17 cellular contexts compared by ENCODE assay signal in genomic region chr2:220034356-220035121, GRCh38.
DNase-seq lines count a peak whose midpoint lies in the region; ATAC-seq, FAIRE-seq and TF ChIP-seq lines count a peak whose summit lies in the region.
"Had no signal": no experiment of that assay in that cellular context is flagged by ENCODE, and none has a peak within 500 bp of the region (broad histone marks: within the 10 kb centered on the region; RNA-seq: fewer than 3 reads in every experiment).

No MANE protein-coding gene starts in this region.

- H3K36me3 ChIP-seq in ACC112 (ENCODE audit: insufficient read depth, low read length) (no peaks in the 10 kb centered on the region), bronchial epithelial cell (ENCODE audit: control insufficient read depth, insufficient read depth, low read length) (no peaks in the 10 kb centered on the region), kidney epithelial cell (ENCODE audit: control insufficient read depth, insufficient read depth, low read length) (no peaks in the 10 kb centered on the region), esophagus squamous epithelium (no peaks in the 10 kb centered on the region)

- no peaks in the 10 kb centered on the region for H3K79me2 ChIP-seq in ACC112 (ENCODE audit: control insufficient read depth, insufficient read depth, low read length, unreplicated experiment)
- H3K79me2 ChIP-seq: parathyroid adenoma had no signal

- no peak for TF ChIP-seq POLR2A in esophagus squamous epithelium (IDR thresholded peaks at IDR 0.05)

- WGBS in esophagus squamous epithelium, 2 donors = 80% methylated on average over 1 of the region's 1 CpG; no CpG with 5 or more reads in 1 of the 2 donors

- FAIRE-seq in bronchial epithelial cell (lab: Jason Lieb, UNC) = no peak
- FAIRE-seq: A549 had no signal

- H3K27ac ChIP-seq in ACC112 (ENCODE audit: low read depth, low read length) (peak overlapping the region; percentile 50), esophagus squamous epithelium (no peak overlapping the region)
- H3K27ac ChIP-seq: parathyroid adenoma had no signal

- DNase-seq in HS-5 (ENCODE audit: low read depth) (peak; percentile 47), bronchial epithelial cell (ENCODE audit: low read depth) (peak; percentile 22), kidney epithelial cell (ENCODE audit: low read depth) (peak; percentile 49), NCI-H69 (lab: John Stamatoyannopoulos, UW) (no peak), DMS 273 treated with DMSO at 0.1 percent for 48 hours (lab: John Stamatoyannopoulos, UW) (no peak), left colon (no peak), esophagus squamous epithelium (lab: John Stamatoyannopoulos, UW) (no peak)
- DNase-seq: activated CD4-positive, CD25-positive, alpha-beta regulatory T cell; activated T-cell treated with anti-CD3 and anti-CD28 coated beads, Interleukin-2, amount 50 U/mL, for 4 hours; DND-41; MM.1S; NCI-H446 treated with DMSO at 0.1 percent for 48 hours; SHP77 treated with DMSO at 0.1 percent for 48 hours; stimulated activated CD4-positive, alpha-beta T cell treated with anti-CD3 and anti-CD28 coated beads, Interleukin-4, amount 100 ng/mL, for 24 hours had no signal

- H3K9me3 ChIP-seq in esophagus squamous epithelium = no peaks in the 10 kb centered on the region
- H3K9me3 ChIP-seq: A549 had no signal

- TF ChIP-seq CTCF in bronchial epithelial cell (IDR thresholded peaks at IDR 0.05; ENCODE audit: insufficient read depth, low read length, severe bottlenecking) (no peak), kidney epithelial cell (IDR thresholded peaks at IDR 0.05; ENCODE audit: insufficient read depth, low read length, poor library complexity, severe bottlenecking) (no peak), esophagus squamous epithelium (IDR thresholded peaks at IDR 0.05) (no peak)

- H2AFZ ChIP-seq in ACC112 (ENCODE audit: low read length, unreplicated experiment) = peak overlapping the region; percentile 70
- H2AFZ ChIP-seq: parathyroid adenoma had no signal

- H3K4me1 ChIP-seq in ACC112 (ENCODE audit: control insufficient read depth, insufficient read depth, low read length, unreplicated experiment) (peaks cover 17% of the 10 kb centered on the region), esophagus squamous epithelium (no peaks in the 10 kb centered on the region)
- H3K4me1 ChIP-seq: parathyroid adenoma had no signal

- H3K27me3 ChIP-seq in ACC112 (ENCODE audit: insufficient read depth, low read length) = no peaks in the 10 kb centered on the region
- H3K27me3 ChIP-seq in bronchial epithelial cell (ENCODE audit: control insufficient read depth, insufficient read depth, low read length) = no peaks in the 10 kb centered on the region
- H3K27me3 ChIP-seq in kidney epithelial cell (ENCODE audit: control insufficient read depth, insufficient read depth, low read length) = no peaks in the 10 kb centered on the region
- H3K27me3 ChIP-seq in esophagus squamous epithelium = no peaks in the 10 kb centered on the region

- no peak overlapping the region for H3K4me3 ChIP-seq in ACC112 (ENCODE audit: low read depth, low read length)
- no peak overlapping the region for H3K4me3 ChIP-seq in bronchial epithelial cell (ENCODE audit: low read depth, low read length)
- H3K4me3 ChIP-seq in kidney epithelial cell (ENCODE audit: low read depth, low read length) = no peak overlapping the region
- no peak overlapping the region for H3K4me3 ChIP-seq in esophagus squamous epithelium
- H3K4me3 ChIP-seq: A549 had no signal

- intact Hi-C loops in left colon (cut with DNase I, micrococcal nuclease) = no loop called here
- intact Hi-C loops in esophagus squamous epithelium (cut with DNase I) = no loop called here

- no peak for ATAC-seq in left colon
- ATAC-seq: activated T-cell treated with anti-CD3 and anti-CD28 coated beads, Interleukin-2, amount 50 U/mL, for 4 hours had no signal

Comparison
In these comparisons a context has a peak if more than half of its experiments do, and no peak if none do; other contexts are left out.
1. DNase-seq: peak in HS-5 (single experiment), bronchial epithelial cell (single experiment) and kidney epithelial cell (single experiment); none in NCI-H69 (single experiment), DMS 273 treated with DMSO at 0.1 percent for 48 hours (single experiment), left colon (0 of 2) and esophagus squamous epithelium (single experiment).